Comparison of ENCODE assay signal across 35 cellular contexts in the genomic region with DNA sequence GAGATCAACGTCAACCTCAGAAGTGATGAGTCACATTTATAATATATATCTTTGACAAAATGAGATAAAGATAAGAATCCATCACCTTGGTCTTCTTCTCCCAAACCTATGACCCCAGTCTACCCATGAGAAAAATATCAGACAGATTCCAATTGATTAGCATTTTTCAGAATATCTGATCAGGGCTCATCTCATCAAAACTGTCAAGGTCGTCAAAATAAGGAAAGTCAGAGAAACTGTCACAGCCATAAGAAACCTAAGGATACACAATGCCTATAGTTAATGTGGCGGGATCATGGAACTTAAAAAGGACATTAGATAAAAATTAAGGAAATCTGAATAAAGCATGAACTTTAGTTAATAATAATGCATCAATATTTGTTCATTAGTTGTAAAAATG.
"Had no signal": no experiment of that assay in that cellular context is flagged by ENCODE, and none has a peak within 500 bp of the region (broad histone marks: within the 10 kb centered on the region; RNA-seq: fewer than 3 reads in every experiment).

No MANE protein-coding gene starts in this region.

- H3K36me3 ChIP-seq: MG63 had no signal

- H3K4me3 ChIP-seq: MG63 had no signal

- DNase-seq: Karpas-422, Kasumi-1, MG63, MM.1S, MV-4-11, NCI-H1048, NCI-H1092, NCI-H1092 treated with DMSO at 0.1 percent for 48 hours, NCI-H1105 treated with DMSO at 0.1 percent for 48 hours, NCI-H1417, NCI-H1417 treated with DMSO at 0.1 percent for 48 hours, NCI-H1436, NCI-H1436 treated with DMSO at 0.1 percent for 48 hours, NCI-H146, NCI-H1694, NCI-H1694 treated with DMSO at 0.1 percent for 48 hours, NCI-H187, NCI-H187 treated with DMSO at 0.1 percent for 48 hours, NCI-H1930, NCI-H2029, NCI-H2029 treated with DMSO at 0.1 percent for 48 hours, NCI-H2081, NCI-H2081 treated with DMSO at 0.1 percent for 48 hours, NCI-H2107, NCI-H2171, NCI-H2171 treated with DMSO at 0.1 percent for 48 hours, NCI-H2227 treated with DMSO at 0.1 percent for 48 hours, NCI-H226, NCI-H345, NCI-H446, NCI-H446 treated with DMSO at 0.1 percent for 48 hours, NCI-H510A, NCI-H510A treated with DMSO at 0.1 percent for 48 hours, NCI-H524, NCI-H524 treated with DMSO at 0.1 percent for 48 hours had no signal

- H3K9me3 ChIP-seq: MG63 had no signal

- H3K27me3 ChIP-seq: MG63 had no signal
